8 cellular contexts compared by ENCODE assay signal in genomic region chr10:73110345-73110849, GRCh38. TPM values are rescaled to one million over a fixed set of nuclear protein-coding genes. Genes with fewer than 3 reads are reported as not detected.
DNase-seq lines count a peak whose midpoint lies in the region; ATAC-seq, FAIRE-seq and TF ChIP-seq lines count a peak whose summit lies in the region.

Gene NUDT13, plus strand, starts transcription at chr10:73110455. Its CDS starts 3,911 bp downstream, at chr10:73114366.

- no peak for TF ChIP-seq POLR2A in testis (IDR thresholded peaks at IDR 0.05)

- POLR2A ChIA-PET in naive thymus-derived CD4-positive, alpha-beta T cell (lab: Charles Lee) = interaction anchor here (0.6 to 4.4 kb wide), 4 partner anchors 9 to 536 kb away, joined by 4 to 33 read pairs (median 6); partner anchors contain the start of gene P4HA1

- peaks cover 7% of the 10 kb centered on the region for H3K9me3 Mint-ChIP-seq in activated naive CD4-positive, alpha-beta T cell treated with anti-CD3 and anti-CD28 coated beads for 36 hours
- peaks cover 0 to 7% (median 0%) of the 10 kb centered on the region in 11 donors for H3K9me3 Mint-ChIP-seq in naive thymus-derived CD4-positive, alpha-beta T cell

- peak within 1 kb of the TSS; percentile 88 for H3K27ac Mint-ChIP-seq in activated naive CD4-positive, alpha-beta T cell treated with anti-CD3 and anti-CD28 coated beads for 36 hours
- peak within 1 kb of the TSS; percentile 78 to 95 (median 90) for H3K27ac Mint-ChIP-seq in naive thymus-derived CD4-positive, alpha-beta T cell

- no peaks in the 10 kb centered on the region for H3K27me3 Mint-ChIP-seq in activated naive CD4-positive, alpha-beta T cell treated with anti-CD3 and anti-CD28 coated beads for 36 hours (ENCODE audit: low read depth)
- H3K27me3 Mint-ChIP-seq in naive thymus-derived CD4-positive, alpha-beta T cell = no peaks in the 10 kb centered on the region

- peak within 1 kb of the TSS; percentile 84 for H3K4me3 Mint-ChIP-seq in activated naive CD4-positive, alpha-beta T cell treated with anti-CD3 and anti-CD28 coated beads for 36 hours
- peak within 1 kb of the TSS; percentile 76 to 96 (median 94) for H3K4me3 Mint-ChIP-seq in naive thymus-derived CD4-positive, alpha-beta T cell

- intact Hi-C loops in activated naive CD4-positive, alpha-beta T cell treated with anti-CD3 and anti-CD28 coated beads for 36 hours (cut with micrococcal nuclease) = loop anchor here (1.0 to 5.0 kb wide), 2 partner anchors 13 to 57 kb away; partner anchors contain the start of genes ECD and FAM149B1
- intact Hi-C loops in naive thymus-derived CD4-positive, alpha-beta T cell (cut with micrococcal nuclease) = loop anchor here (1.0 to 5.0 kb wide), 3 partner anchors 13 to 142 kb away; partner anchors contain the start of genes ECD (in 1 of the 2), FAM149B1 (in 1 of the 2) and MRPS16 (in 1 of the 2)
- intact Hi-C loops in testis (cut with DNase I; ENCODE audit: low total_unique reads) = no loop called here

- H3K4me1 ChIP-seq in naive thymus-derived CD4-positive, alpha-beta T cell (ENCODE audit: control insufficient read depth in 2 of 2, insufficient read depth in 2 of 2, low read length in 2 of 2) = no peaks in the 10 kb centered on the region
- no peaks in the 10 kb centered on the region for H3K4me1 ChIP-seq in testis

- DNase-seq in GDM1 (lab: John Stamatoyannopoulos, UW) (peak; percentile 79), RPMI7951 (ENCODE audit: low read depth) (peak; percentile 84), fibroblast of villous mesenchyme (ENCODE audit: low read depth) (peak; percentile 81), testis (peak; percentile 89), D721Med (ENCODE audit: insufficient read length, low spot score) (no peak)
- peak; percentile 65 for DNase-seq in activated naive CD4-positive, alpha-beta T cell treated with anti-CD3 and anti-CD28 coated beads for 36 hours
- peak in 8 of 9 donors; percentile 30 to 59 (median 47) for DNase-seq in naive thymus-derived CD4-positive, alpha-beta T cell

- peak within 1 kb of the TSS; percentile 71 for H3K27ac ChIP-seq in naive thymus-derived CD4-positive, alpha-beta T cell (ENCODE audit: low read depth, low read length)
- peak within 1 kb of the TSS; percentile 71 to 79 for H3K27ac ChIP-seq in testis

- no peaks in the 10 kb centered on the region for H3K9me3 ChIP-seq in naive thymus-derived CD4-positive, alpha-beta T cell (ENCODE audit: control insufficient read depth in 2 of 3, low read length in 3 of 3)
- H3K9me3 ChIP-seq in testis = no peaks in the 10 kb centered on the region

- H3K4me1 Mint-ChIP-seq in activated naive CD4-positive, alpha-beta T cell treated with anti-CD3 and anti-CD28 coated beads for 36 hours (ENCODE audit: low read depth) = peaks cover 15% of the 10 kb centered on the region
- H3K4me1 Mint-ChIP-seq in naive thymus-derived CD4-positive, alpha-beta T cell = peaks cover 3 to 17% (median 14%) of the 10 kb centered on the region in 7 donors

- peak; percentile 55 for ATAC-seq in HG03025 (IDR thresholded peaks at IDR 0.05; ENCODE audit: low FRiP score, unreplicated experiment)
- ATAC-seq in naive thymus-derived CD4-positive, alpha-beta T cell = peak; percentile 96

- FAIRE-seq in D721Med (lab: Jason Lieb, UNC) = no peak

- H3K36me3 Mint-ChIP-seq in activated naive CD4-positive, alpha-beta T cell treated with anti-CD3 and anti-CD28 coated beads for 36 hours (ENCODE audit: low read depth) = peaks cover 21% of the 10 kb centered on the region
- H3K36me3 Mint-ChIP-seq in naive thymus-derived CD4-positive, alpha-beta T cell = peaks cover 0 to 30% (median 14%) of the 10 kb centered on the region in 5 donors

- no peaks in the 10 kb centered on the region for H3K36me3 ChIP-seq in naive thymus-derived CD4-positive, alpha-beta T cell (ENCODE audit: control insufficient read depth in 2 of 3, insufficient read depth in 3 of 3, low read length in 3 of 3)
- H3K36me3 ChIP-seq in testis (ENCODE audit: low read depth, missing control alignments) = peaks cover 3% of the 10 kb centered on the region

- TF ChIP-seq CTCF in fibroblast of villous mesenchyme (IDR thresholded peaks at IDR 0.05; ENCODE audit: insufficient read depth, low read depth, low read length) (no peak), testis (IDR thresholded peaks at IDR 0.05) (no peak), D721Med (IDR thresholded peaks at IDR 0.05; ENCODE audit: insufficient read depth, missing control alignments) (no peak)

- H3K27me3 ChIP-seq in naive thymus-derived CD4-positive, alpha-beta T cell (ENCODE audit: control insufficient read depth in 2 of 2, insufficient read depth in 2 of 2, low read length in 2 of 2) = no peaks in the 10 kb centered on the region
- H3K27me3 ChIP-seq in testis = no peaks in the 10 kb centered on the region

- 5 to 6% methylated on average over 5 of the region's 5 CpGs for WGBS in testis, 2 donors

- H3K4me3 ChIP-seq in fibroblast of villous mesenchyme (ENCODE audit: low read depth, low read length) (peak within 1 kb of the TSS; percentile 81), testis (peak within 1 kb of the TSS; percentile 36 to 53)
- H3K4me3 ChIP-seq in naive thymus-derived CD4-positive, alpha-beta T cell (ENCODE audit: low read length) = peak within 1 kb of the TSS; percentile 55

- CTCF ChIA-PET in activated naive CD4-positive, alpha-beta T cell treated with anti-CD3 and anti-CD28 coated beads for 36 hours (lab: Charles Lee) = interaction anchor here (0.6 to 2.8 kb wide), 4 partner anchors 9 to 22 kb away, joined by 3 to 16 read pairs (median 6); partner anchors contain the start of gene P4HA1
- CTCF ChIA-PET in naive thymus-derived CD4-positive, alpha-beta T cell (lab: Charles Lee) = interaction anchor here (0.7 to 1.5 kb wide), 5 partner anchors 13 to 49 kb away, joined by 3 to 10 read pairs (median 4); partner anchors contain the start of gene P4HA1

RNA-seq across cellular contexts. Expression of gene NUDT13, which starts in this region (rescaled TPM):
- 2.1 and 3.6 TPM in 2 replicates for total RNA-seq in RPMI7951 (2014; rRNA removed; shearing (Covaris generic))
- under 1 TPM; 0.72 to 0.83 TPM for total RNA-seq in activated naive CD4-positive, alpha-beta T cell treated with anti-CD3 and anti-CD28 coated beads for 36 hours
- 1.7 and 3.2 TPM in 2 replicates for total RNA-seq in fibroblast of villous mesenchyme
- 1 to 10 TPM; 1.2 to 3.5 (median 1.5) TPM for total RNA-seq in naive thymus-derived CD4-positive, alpha-beta T cell
- 1 to 10 TPM; 1.3 to 1.5 TPM for polyA plus RNA-seq in naive thymus-derived CD4-positive, alpha-beta T cell
- 1 to 10 TPM; 3.0 to 5.6 TPM for total RNA-seq in testis
- polyA plus RNA-seq in testis (ENCODE audit: insufficient read depth, low read depth, low replicate concordance) = 5.9 TPM

Comparison
In these comparisons a context has a peak if more than half of its experiments do, and no peak if none do; other contexts are left out.
1. Peak in DNase-seq in activated naive CD4-positive, alpha-beta T cell treated with anti-CD3 and anti-CD28 coated beads for 36 hours; RNA of the gene not detected or under 1 TPM.